Comparison of ENCODE assay signal across 23 cellular contexts in genomic region chr15:54197995-54198394, GRCh38.
A peak's percentile ranks its signal among the peaks of the same experiment; 100 is the strongest.
DNase-seq lines count a peak whose midpoint lies in the region; ATAC-seq and TF ChIP-seq lines count a peak whose summit lies in the region.
"Had no signal": no experiment of that assay in that cellular context is flagged by ENCODE, and none has a peak within 500 bp of the region (broad histone marks: within the 10 kb centered on the region; RNA-seq: fewer than 3 reads in every experiment).

No MANE protein-coding gene starts in this region.

- H3K4me1 Mint-ChIP-seq in MCF 10A (ENCODE audit: insufficient read depth, unreplicated experiment) (no peaks in the 10 kb centered on the region), endothelial cell (ENCODE audit: unreplicated experiment) (no peaks in the 10 kb centered on the region)
- H3K4me1 Mint-ChIP-seq: CD4-positive, CD25-positive, alpha-beta regulatory T cell had no signal

- no peak overlapping the region for H4K91ac ChIP-seq in neuronal stem cell (ENCODE audit: low read depth, low read length, poor library complexity)

- no peak overlapping the region for H3K4me3 ChIP-seq in mammary epithelial cell (replicated peaks in 1 of 3; ENCODE audit: insufficient read depth in 1 of 3, low read depth in 2 of 3, low read length in 3 of 3)
- no peak overlapping the region for H3K4me3 ChIP-seq in epithelial cell of esophagus (ENCODE audit: low read length)
- no peak overlapping the region for H3K4me3 ChIP-seq in retinal pigment epithelial cell (ENCODE audit: low read length)
- no peak overlapping the region for H3K4me3 ChIP-seq in neuronal stem cell (ENCODE audit: low read length in 2 of 2)
- H3K4me3 ChIP-seq: BLaER1, PC-9 had no signal

- H3K27me3 Mint-ChIP-seq in MCF 10A (ENCODE audit: insufficient read depth, unreplicated experiment) (no peaks in the 10 kb centered on the region), endothelial cell (ENCODE audit: unreplicated experiment) (peaks cover 2% of the 10 kb centered on the region)
- H3K27me3 Mint-ChIP-seq: CD4-positive, CD25-positive, alpha-beta regulatory T cell had no signal

- H3K27ac Mint-ChIP-seq in MCF 10A (ENCODE audit: low read depth, unreplicated experiment), result no peak overlapping the region
- H3K27ac Mint-ChIP-seq in endothelial cell (ENCODE audit: unreplicated experiment), result no peak overlapping the region
- H3K27ac Mint-ChIP-seq: CD4-positive, CD25-positive, alpha-beta regulatory T cell had no signal

- H3K14ac ChIP-seq in neuronal stem cell (ENCODE audit: low read length), result no peak overlapping the region

- intact Hi-C loops in mammary epithelial cell (cut with micrococcal nuclease) (no loop called here), MCF 10A (cut with micrococcal nuclease) (no loop called here), Right ventricle myocardium superior (cut with DNase I) (no loop called here)

- no peak overlapping the region for H2BK15ac ChIP-seq in neuronal stem cell (ENCODE audit: low read length)

- H3K4me3 Mint-ChIP-seq in MCF 10A (ENCODE audit: unreplicated experiment) (no peak overlapping the region), endothelial cell (ENCODE audit: unreplicated experiment) (no peak overlapping the region)
- H3K4me3 Mint-ChIP-seq: CD4-positive, CD25-positive, alpha-beta regulatory T cell had no signal

- H3K9ac ChIP-seq in mammary epithelial cell (ENCODE audit: insufficient read depth, low read length), result no peak overlapping the region
- no peak overlapping the region for H3K9ac ChIP-seq in neuronal stem cell (ENCODE audit: low read depth, low read length, poor library complexity)
- H3K9ac ChIP-seq: BLaER1 had no signal

- no peaks in the 10 kb centered on the region for H3K79me2 ChIP-seq in mammary epithelial cell (ENCODE audit: insufficient read depth, low read length)

- no peaks in the 10 kb centered on the region for H3K4me1 ChIP-seq in mammary epithelial cell (ENCODE audit: insufficient read depth, low read length)
- peaks cover 0 to 7% of the 10 kb centered on the region in 2 donors for H3K4me1 ChIP-seq in neuronal stem cell (ENCODE audit: control insufficient read depth in 2 of 2, insufficient read depth in 1 of 2, low read depth in 1 of 2, low read length in 2 of 2)
- H3K4me1 ChIP-seq: BLaER1 had no signal

- BruUV-seq in mammary epithelial cell (replicated peaks; lab: Mats Ljungman, UMichigan) (no TSS peak), MCF 10A (replicated peaks; lab: Mats Ljungman, UMichigan) (no TSS peak)

- H3K18ac ChIP-seq in neuronal stem cell (ENCODE audit: low read length), result no peak overlapping the region

- H2BK5ac ChIP-seq in neuronal stem cell (ENCODE audit: low read length), result no peak overlapping the region

- H3K36me3 Mint-ChIP-seq in MCF 10A (ENCODE audit: insufficient read depth, unreplicated experiment), result no peaks in the 10 kb centered on the region
- H3K36me3 Mint-ChIP-seq in endothelial cell (ENCODE audit: low read depth, unreplicated experiment), result no peaks in the 10 kb centered on the region
- H3K36me3 Mint-ChIP-seq: CD4-positive, CD25-positive, alpha-beta regulatory T cell had no signal

- dilution Hi-C loops in mammary epithelial cell (cut with HindIII; ENCODE audit: low sequenced_read_pairs), result no loop called here

- no peaks in the 10 kb centered on the region for H3K9me3 ChIP-seq in mammary epithelial cell (replicated peaks; ENCODE audit: insufficient read depth, low read length)
- H3K9me3 ChIP-seq in neuronal stem cell (replicated peaks in 1 of 2; ENCODE audit: control insufficient read depth in 2 of 2, insufficient read depth in 1 of 2, low read depth in 1 of 2, low read length in 2 of 2), result no peaks in the 10 kb centered on the region

- no peaks in the 10 kb centered on the region for H3K79me1 ChIP-seq in neuronal stem cell (ENCODE audit: low read depth, low read length)

- no peak overlapping the region for H2BK120ac ChIP-seq in neuronal stem cell (ENCODE audit: low read depth, low read length)

- H3K27me3 ChIP-seq in mammary epithelial cell (ENCODE audit: insufficient read depth, low read length), result no peaks in the 10 kb centered on the region
- H3K27me3 ChIP-seq in neuronal stem cell (ENCODE audit: control insufficient read depth in 3 of 3, insufficient read depth in 3 of 3, low read depth in 1 of 3, low read length in 3 of 3), result no peaks in the 10 kb centered on the region
- H3K27me3 ChIP-seq: BLaER1 had no signal

- no peak overlapping the region for H2BK12ac ChIP-seq in neuronal stem cell (ENCODE audit: low read length)

- H2AFZ ChIP-seq in mammary epithelial cell (ENCODE audit: low read depth, low read length) (peak overlapping the region; percentile 6), neuronal stem cell (ENCODE audit: low read length) (no peak overlapping the region)
- H2AFZ ChIP-seq: PC-9 had no signal

- CTCF ChIA-PET in mammary epithelial cell (lab: Charles Lee; ENCODE audit: low non-redundant PET), result no interaction called here
- CTCF ChIA-PET in MCF 10A (lab: Yijun Ruan, JAX), result no interaction called here

- no peaks in the 10 kb centered on the region for H4K20me1 ChIP-seq in mammary epithelial cell (ENCODE audit: insufficient read depth, low read length)
- H4K20me1 ChIP-seq: BLaER1 had no signal

- H3K9me3 Mint-ChIP-seq in MCF 10A (ENCODE audit: unreplicated experiment) (peaks cover 19% of the 10 kb centered on the region), endothelial cell (ENCODE audit: unreplicated experiment) (peaks cover 15% of the 10 kb centered on the region)

- H3K23ac ChIP-seq in neuronal stem cell (ENCODE audit: low read depth, low read length, poor library complexity), result no peak overlapping the region

- TF ChIP-seq CTCF in mammary epithelial cell (conservative IDR thresholded peaks at IDR 0.05 in 1 of 2, IDR thresholded peaks at IDR 0.05 in 1 of 2; ENCODE audit: extremely low read depth in 1 of 2, insufficient read depth in 1 of 2, low read depth in 1 of 2, low read length in 2 of 2), result no peak
- no peak for TF ChIP-seq CTCF in MCF 10A (IDR thresholded peaks at IDR 0.05; ENCODE audit: unreplicated experiment)
- TF ChIP-seq CTCF in epithelial cell of esophagus (IDR thresholded peaks at IDR 0.05; ENCODE audit: insufficient read depth, low read depth, low read length, missing control alignments), result no peak
- no peak for TF ChIP-seq CTCF in retinal pigment epithelial cell (conservative IDR thresholded peaks at IDR 0.05; ENCODE audit: low read depth, low read length)
- no peak for TF ChIP-seq CTCF in endothelial cell (IDR thresholded peaks at IDR 0.05; ENCODE audit: unreplicated experiment)

- H3K4me2 ChIP-seq in mammary epithelial cell (ENCODE audit: insufficient read depth, low read depth, low read length) (no peak overlapping the region), neuronal stem cell (ENCODE audit: insufficient read depth, low read length, poor library complexity, severe bottlenecking) (no peak overlapping the region)
- H3K4me2 ChIP-seq: BLaER1, PC-9 had no signal

- 25% methylated on average over 1 of the region's 1 CpG for WGBS in mammary epithelial cell (ENCODE audit: low coverage, missing lambda C conversion rate)
- no CpG with 5 or more reads among the region's 1 CpG for WGBS in neuronal stem cell (ENCODE audit: extremely low coverage in 2 of 2, insufficient read length in 2 of 2, insufficient replicate concordance in 1 of 2), 2 donors

- in situ Hi-C loops in mammary epithelial cell (cut with MboI; ENCODE audit: low sequenced_read_pairs in 2 of 2), result no loop called here

- no peak overlapping the region for H2AK5ac ChIP-seq in neuronal stem cell (ENCODE audit: low read depth, low read length)

- H4K8ac ChIP-seq in neuronal stem cell (ENCODE audit: low read depth, low read length), result no peak overlapping the region

- no peaks in the 10 kb centered on the region for H3K36me3 ChIP-seq in mammary epithelial cell (ENCODE audit: insufficient read depth, low read length)
- H3K36me3 ChIP-seq in neuronal stem cell (replicated peaks in 1 of 2; ENCODE audit: control insufficient read depth in 2 of 2, insufficient read depth in 2 of 2, low read length in 2 of 2), result no peaks in the 10 kb centered on the region
- H3K36me3 ChIP-seq: BLaER1 had no signal

- H3K27ac ChIP-seq in mammary epithelial cell (ENCODE audit: insufficient read depth, low read depth, low read length), result no peak overlapping the region
- H3K27ac ChIP-seq in neuronal stem cell (replicated peaks; ENCODE audit: low read length), result no peak overlapping the region
- H3K27ac ChIP-seq: BLaER1, PC-9 had no signal

- ATAC-seq in Right ventricle myocardium superior (ENCODE audit: poor library complexity), result no peak
- ATAC-seq: HepG2 had no signal

- no peak overlapping the region for H3K4ac ChIP-seq in neuronal stem cell (ENCODE audit: low read length)

- POLR2A ChIA-PET in MCF 10A (lab: Yijun Ruan, JAX), result no interaction called here

- no peak for DNase-seq in mammary epithelial cell
- DNase-seq in MCF 10A (ENCODE audit: unreplicated experiment), result no peak
- peak; percentile 20 for DNase-seq in RPMI8226
- DNase-seq in epithelial cell of esophagus (ENCODE audit: low read depth), result peak; percentile 1
- DNase-seq in retinal pigment epithelial cell (ENCODE audit: low read depth), result peak; percentile 2
- DNase-seq in endothelial cell (ENCODE audit: low spot score), result no peak
- no peak for DNase-seq in Right ventricle myocardium superior
- DNase-seq in neuronal stem cell (ENCODE audit: low spot score), result no peak
- DNase-seq: CD4-positive, CD25-positive, alpha-beta regulatory T cell; DMS153; DND-41; Kasumi-1; MV-4-11; NCI-H1105; NCI-H1436 treated with DMSO at 0.1 percent for 48 hours; NCI-H1930; NCI-H2107; NCI-H524; NCI-H774; PC-9; SHP77 treated with DMSO at 0.1 percent for 48 hours had no signal

Comparison
In these comparisons a context has a peak if more than half of its experiments do, and no peak if none do; other contexts are left out.
1. DNase-seq: peak in RPMI8226 (single experiment), epithelial cell of esophagus (single experiment) and retinal pigment epithelial cell (single experiment); none in mammary epithelial cell (single experiment), MCF 10A (single experiment), endothelial cell (single experiment), Right ventricle myocardium superior (single experiment) and neuronal stem cell (single experiment).